9 cellular contexts compared by ENCODE assay signal in the genomic region with DNA sequence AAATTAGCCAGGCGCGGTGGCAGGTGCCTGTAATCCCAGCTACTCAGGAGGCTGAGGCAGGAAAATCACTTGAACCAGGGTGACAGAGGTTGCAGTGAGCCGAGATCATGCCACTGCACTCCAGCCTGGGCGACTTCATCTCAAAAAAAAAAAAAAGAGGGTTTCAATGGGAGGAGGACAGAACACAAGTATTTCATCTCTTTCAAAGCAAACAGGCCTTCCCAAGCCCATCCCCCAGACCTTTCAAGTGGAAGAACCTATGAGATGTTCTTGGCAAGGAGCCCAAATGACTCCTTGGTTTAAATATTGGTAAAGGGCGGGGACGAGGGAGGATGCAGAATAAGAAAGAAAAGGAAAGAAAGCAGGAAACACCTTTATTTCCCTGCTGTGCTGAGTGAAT.
A peak's percentile ranks its signal among the peaks of the same experiment; 100 is the strongest.
DNase-seq lines count a peak whose midpoint lies in the region; ATAC-seq, FAIRE-seq and TF ChIP-seq lines count a peak whose summit lies in the region.
"Had no signal": no experiment of that assay in that cellular context is flagged by ENCODE, and none has a peak within 500 bp of the region (broad histone marks: within the 10 kb centered on the region; RNA-seq: fewer than 3 reads in every experiment).

No MANE protein-coding gene starts in this region.

- H3K27ac ChIP-seq in foreskin keratinocyte, result peak overlapping the region; percentile 29

- H3K4me1 ChIP-seq in foreskin keratinocyte, result peaks cover 8% of the 10 kb centered on the region

- H3K36me3 Mint-ChIP-seq in activated naive CD4-positive, alpha-beta T cell treated with anti-CD3 and anti-CD28 coated beads, Interleukin-2, amount 50 U/mL, for 24 hours, result peaks cover 20% of the 10 kb centered on the region

- H3K27me3 ChIP-seq in foreskin keratinocyte, result no peaks in the 10 kb centered on the region

- peak overlapping the region; percentile 76 for H3K27ac Mint-ChIP-seq in activated naive CD4-positive, alpha-beta T cell treated with anti-CD3 and anti-CD28 coated beads, Interleukin-2, amount 50 U/mL, for 24 hours

- FAIRE-seq in urothelium cell line (lab: Jason Lieb, UNC), result no peak

- no peak overlapping the region for H3K4me3 Mint-ChIP-seq in activated naive CD4-positive, alpha-beta T cell treated with anti-CD3 and anti-CD28 coated beads, Interleukin-2, amount 50 U/mL, for 24 hours
- H3K4me3 Mint-ChIP-seq: CD4-positive, CD25-positive, alpha-beta regulatory T cell had no signal

- H3K4me1 Mint-ChIP-seq in activated naive CD4-positive, alpha-beta T cell treated with anti-CD3 and anti-CD28 coated beads, Interleukin-2, amount 50 U/mL, for 24 hours, result peaks cover 11% of the 10 kb centered on the region

- intact Hi-C loops in posterior cingulate gyrus (cut with DNase I), result no loop called here

- no peak for DNase-seq in activated naive CD4-positive, alpha-beta T cell treated with Interleukin-2 at 50 U/mL for 16 hours
- peak; percentile 94 for DNase-seq in NCI-H345 treated with DMSO at 0.1 percent for 48 hours (lab: John Stamatoyannopoulos, UW; ENCODE audit: unreplicated experiment)
- DNase-seq in foreskin keratinocyte, result peak; percentile 96 to 97
- DNase-seq in urothelium cell line (ENCODE audit: low spot score), result peak; percentile 26
- no peak for DNase-seq in effector CD4-positive, alpha-beta T cell
- no peak for DNase-seq in posterior cingulate gyrus
- DNase-seq: CD4-positive, CD25-positive, alpha-beta regulatory T cell had no signal

- peak; percentile 49 for ATAC-seq in foreskin keratinocyte
- ATAC-seq in GM21447 (IDR thresholded peaks at IDR 0.05; ENCODE audit: unreplicated experiment), result no peak

- H3K27me3 Mint-ChIP-seq in activated naive CD4-positive, alpha-beta T cell treated with anti-CD3 and anti-CD28 coated beads, Interleukin-2, amount 50 U/mL, for 24 hours, result no peaks in the 10 kb centered on the region
- H3K27me3 Mint-ChIP-seq: CD4-positive, CD25-positive, alpha-beta regulatory T cell had no signal

- no peaks in the 10 kb centered on the region for H3K9me3 Mint-ChIP-seq in activated naive CD4-positive, alpha-beta T cell treated with anti-CD3 and anti-CD28 coated beads, Interleukin-2, amount 50 U/mL, for 24 hours
- H3K9me3 Mint-ChIP-seq: CD4-positive, CD25-positive, alpha-beta regulatory T cell had no signal

- TF ChIP-seq CTCF in foreskin keratinocyte (conservative IDR thresholded peaks at IDR 0.05), result no peak

Comparison
In these comparisons a context has a peak if more than half of its experiments do, and no peak if none do; other contexts are left out.
1. DNase-seq: peak in NCI-H345 treated with DMSO at 0.1 percent for 48 hours (single experiment), foreskin keratinocyte (2 of 2) and urothelium cell line (single experiment); none in activated naive CD4-positive, alpha-beta T cell treated with Interleukin-2 at 50 U/mL for 16 hours (single experiment), effector CD4-positive, alpha-beta T cell (single experiment) and posterior cingulate gyrus (0 of 10).